ENCODE assay signal across 13 cellular contexts in genomic region chr15:96361309-96362000, GRCh38. TPM values are rescaled to one million over a fixed set of nuclear protein-coding genes. Genes with fewer than 3 reads are reported as not detected.
DNase-seq lines count a peak whose midpoint lies in the region; ATAC-seq and TF ChIP-seq lines count a peak whose summit lies in the region.
"Had no signal": no experiment of that assay in that cellular context is flagged by ENCODE, and none has a peak within 500 bp of the region (broad histone marks: within the 10 kb centered on the region; RNA-seq: fewer than 3 reads in every experiment).

No MANE protein-coding gene starts in this region.

- no peaks in the 10 kb centered on the region for H3K79me2 ChIP-seq in MM.1S (ENCODE audit: low read length)

- DNase-seq in brain microvascular endothelial cell (no peak), lower lobe of right lung (no peak), NCI-H1417 treated with DMSO at 0.1 percent for 48 hours (lab: John Stamatoyannopoulos, UW) (no peak), MM.1S (no peak)
- no peak for DNase-seq in stimulated activated naive B cell treated with anti-CD40 and anti-IgM and Interleukin-4, amounts not matched to agents 10 μg/mL and 1 μg/mL and 100 μg/mL, for 72 hours
- DNase-seq: anterior cingulate cortex, Kasumi-1, NCI-H2227 treated with DMSO at 0.1 percent for 48 hours, SJCRH30, WERI-Rb-1 had no signal

- H3K9me3 Mint-ChIP-seq in stimulated activated naive B cell treated with anti-CD40 and anti-IgM and Interleukin-4, amounts not matched to agents 10 μg/mL and 1 μg/mL and 100 μg/mL, for 72 hours, result no peaks in the 10 kb centered on the region

- H3K9me3 ChIP-seq in HUES48 (ENCODE audit: control insufficient read depth, insufficient read depth, low read length) (no peaks in the 10 kb centered on the region), lower lobe of right lung (no peaks in the 10 kb centered on the region), MM.1S (replicated peaks; ENCODE audit: insufficient read depth, low read length) (no peaks in the 10 kb centered on the region)
- H3K9me3 ChIP-seq: HAP-1, SJCRH30 had no signal

- TF ChIP-seq CTCF in brain microvascular endothelial cell (IDR thresholded peaks at IDR 0.05; ENCODE audit: low read depth, low read length, missing control alignments), result no peak
- no peak for TF ChIP-seq CTCF in lower lobe of right lung (IDR thresholded peaks at IDR 0.05)
- no peak for TF ChIP-seq CTCF in MM.1S (IDR thresholded peaks at IDR 0.05; ENCODE audit: low read length)

- H3K27ac Mint-ChIP-seq in stimulated activated naive B cell treated with anti-CD40 and anti-IgM and Interleukin-4, amounts not matched to agents 10 μg/mL and 1 μg/mL and 100 μg/mL, for 72 hours, result peak overlapping the region; percentile 70

- intact Hi-C loops in lower lobe of right lung (cut with DNase I), result no loop called here

- no peak overlapping the region for H3K4me2 ChIP-seq in MM.1S (ENCODE audit: low read depth, low read length)

- no peaks in the 10 kb centered on the region for H3K36me3 ChIP-seq in HUES48 (ENCODE audit: control insufficient read depth, insufficient read depth, low read length)
- H3K36me3 ChIP-seq in brain microvascular endothelial cell (replicated peaks), result no peaks in the 10 kb centered on the region
- no peaks in the 10 kb centered on the region for H3K36me3 ChIP-seq in lower lobe of right lung
- H3K36me3 ChIP-seq in MM.1S (replicated peaks; ENCODE audit: insufficient read depth, low read length), result no peaks in the 10 kb centered on the region
- H3K36me3 ChIP-seq: HAP-1, SJCRH30, WERI-Rb-1 had no signal

- in situ Hi-C loops in brain microvascular endothelial cell (cut with HindIII; ENCODE audit: low pct_ligation_motif_present, low sequenced_read_pairs), result no loop called here

- H3K4me3 ChIP-seq in HUES48 (ENCODE audit: low read depth, low read length) (peak overlapping the region; percentile 44), brain microvascular endothelial cell (ENCODE audit: low read depth, low read length) (peak overlapping the region; percentile 64), lower lobe of right lung (peak overlapping the region; percentile 55), MM.1S (ENCODE audit: low read length) (no peak overlapping the region)
- H3K4me3 ChIP-seq: HAP-1, SJCRH30 had no signal

- H3K9ac ChIP-seq in HUES48 (ENCODE audit: low read depth, low read length) (no peak overlapping the region), MM.1S (ENCODE audit: low read length) (no peak overlapping the region)

- H3K27ac ChIP-seq in HUES48 (ENCODE audit: low read depth, low read length) (no peak overlapping the region), brain microvascular endothelial cell (no peak overlapping the region), lower lobe of right lung (no peak overlapping the region), MM.1S (ENCODE audit: low read length) (no peak overlapping the region)
- H3K27ac ChIP-seq: SJCRH30, WERI-Rb-1 had no signal

- ATAC-seq in lower lobe of right lung, result no peak
- no peak for ATAC-seq in stimulated activated naive B cell treated with anti-CD40 and anti-IgM and Interleukin-4, amounts not matched to agents 10 μg/mL and 1 μg/mL and 100 μg/mL, for 72 hours (replicated peaks)
- ATAC-seq in GM18858 (IDR thresholded peaks at IDR 0.05; ENCODE audit: unreplicated experiment), result no peak

- H2AFZ ChIP-seq in MM.1S (ENCODE audit: low read length), result no peak overlapping the region

- peak overlapping the region in 1 of 2 donors; percentile 41 for H3K4me3 Mint-ChIP-seq in stimulated activated naive B cell treated with anti-CD40 and anti-IgM and Interleukin-4, amounts not matched to agents 10 μg/mL and 1 μg/mL and 100 μg/mL, for 72 hours

- H3K27me3 Mint-ChIP-seq in stimulated activated naive B cell treated with anti-CD40 and anti-IgM and Interleukin-4, amounts not matched to agents 10 μg/mL and 1 μg/mL and 100 μg/mL, for 72 hours, result peaks cover 60 to 63% of the 10 kb centered on the region in 2 donors

- no peaks in the 10 kb centered on the region for H4K20me1 ChIP-seq in MM.1S (ENCODE audit: insufficient read depth, low read length)

- peaks cover 0 to 1% of the 10 kb centered on the region in 2 donors for H3K36me3 Mint-ChIP-seq in stimulated activated naive B cell treated with anti-CD40 and anti-IgM and Interleukin-4, amounts not matched to agents 10 μg/mL and 1 μg/mL and 100 μg/mL, for 72 hours

- peaks cover 28% of the 10 kb centered on the region for H3K4me1 ChIP-seq in HUES48 (ENCODE audit: control insufficient read depth, insufficient read depth, low read length)
- peaks cover 2% of the 10 kb centered on the region for H3K4me1 ChIP-seq in lower lobe of right lung
- H3K4me1 ChIP-seq in MM.1S (ENCODE audit: low read length), result 0 out of 2 replicates have a peak, but pooled peaks cover 1% of the 10 kb centered on the region
- H3K4me1 ChIP-seq: SJCRH30 had no signal

- H3K9me2 ChIP-seq in MM.1S (replicated peaks; ENCODE audit: insufficient read depth, low read length), result no peaks in the 10 kb centered on the region

- H3K4me1 Mint-ChIP-seq in stimulated activated naive B cell treated with anti-CD40 and anti-IgM and Interleukin-4, amounts not matched to agents 10 μg/mL and 1 μg/mL and 100 μg/mL, for 72 hours, result peaks cover 6 to 15% of the 10 kb centered on the region in 2 donors

- no peaks in the 10 kb centered on the region for H3F3A ChIP-seq in MM.1S (ENCODE audit: insufficient read depth, low read length)

- peaks cover 100% of the 10 kb centered on the region for H3K27me3 ChIP-seq in HUES48 (ENCODE audit: control insufficient read depth, insufficient read depth, low read length)
- H3K27me3 ChIP-seq in brain microvascular endothelial cell (replicated peaks), result no peaks in the 10 kb centered on the region
- peaks cover 80% of the 10 kb centered on the region for H3K27me3 ChIP-seq in lower lobe of right lung (ENCODE audit: low read depth)
- H3K27me3 ChIP-seq in MM.1S (replicated peaks; ENCODE audit: insufficient read depth, low read length), result peaks cover 34% of the 10 kb centered on the region
- H3K27me3 ChIP-seq: SJCRH30 had no signal

RNA-seq across cellular contexts. Expression of gene NR2F2, which starts 31.0 kb away (rescaled TPM):
- total RNA-seq in lower lobe of right lung, result 50.6 TPM
